1 cellular context compared by ENCODE assay signal in the genomic region with DNA sequence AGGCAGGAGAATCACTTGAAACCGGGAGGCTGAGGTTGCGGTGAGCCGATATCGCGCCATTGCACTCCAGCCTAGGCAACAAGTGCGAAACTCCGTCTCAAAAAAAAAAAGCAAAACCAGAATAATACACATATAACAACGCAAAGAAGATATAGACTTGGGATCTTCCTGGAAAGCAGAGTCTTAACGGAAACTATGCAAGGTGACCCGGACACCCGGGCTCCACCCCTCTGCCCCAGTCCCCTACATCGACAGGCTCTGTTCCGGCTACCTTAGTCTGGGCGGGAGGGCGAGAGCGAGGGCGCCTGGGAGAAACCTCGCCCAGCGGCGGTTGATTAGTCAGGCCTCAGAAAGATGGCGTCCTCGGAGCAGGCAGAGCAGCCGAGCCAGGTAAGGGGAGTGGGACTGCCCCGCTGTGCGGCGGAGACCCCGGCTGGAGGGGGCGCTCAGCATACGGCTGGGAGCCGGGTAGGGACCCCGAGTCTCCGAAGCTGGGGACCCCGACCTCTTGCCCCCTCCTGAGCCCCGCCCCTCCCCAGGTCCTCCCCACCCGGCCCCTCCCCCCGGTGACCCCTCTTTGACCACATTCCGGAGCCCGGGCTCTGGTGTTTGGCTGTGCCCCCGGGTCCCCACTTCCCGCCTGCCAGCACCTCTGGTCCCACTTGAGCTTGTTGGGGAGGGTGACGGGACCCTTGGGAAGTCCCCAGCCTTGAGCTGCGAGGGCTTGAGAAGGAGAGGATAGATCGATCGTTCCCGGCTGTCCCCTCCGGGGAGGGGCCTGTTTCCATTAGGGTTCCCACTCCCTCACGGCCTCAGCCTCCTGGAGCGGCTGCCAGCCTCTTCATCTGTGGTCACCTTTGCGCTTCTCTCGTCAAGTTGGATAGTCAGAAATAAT.
TF ChIP-seq lines count a peak whose summit lies in the region.

PEX14 (plus strand) TSS at position 338 of the 895 bp plus-strand sequence; CDS start at position 355, 17 bp downstream.

TF ChIP-seq in WTC11, 78 proteins besides CTCF, POLR2A, EP300 and RAD21 (continued from another document and continues in another):
- TF ChIP-seq, protein P1, sequence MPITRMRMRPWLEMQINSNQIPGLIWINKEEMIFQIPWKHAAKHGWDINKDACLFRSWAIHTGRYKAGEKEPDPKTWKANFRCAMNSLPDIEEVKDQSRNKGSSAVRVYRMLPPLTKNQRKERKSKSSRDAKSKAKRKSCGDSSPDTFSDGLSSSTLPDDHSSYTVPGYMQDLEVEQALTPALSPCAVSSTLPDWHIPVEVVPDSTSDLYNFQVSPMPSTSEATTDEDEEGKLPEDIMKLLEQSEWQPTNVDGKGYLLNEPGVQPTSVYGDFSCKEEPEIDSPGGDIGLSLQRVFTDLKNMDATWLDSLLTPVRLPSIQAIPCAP (CRISPR knock-in tag; IDR thresholded peaks at IDR 0.05) = no peak
- TF ChIP-seq SMAD4 (CRISPR knock-in tag; IDR thresholded peaks at IDR 0.05) = no peak
- TF ChIP-seq, protein P2, sequence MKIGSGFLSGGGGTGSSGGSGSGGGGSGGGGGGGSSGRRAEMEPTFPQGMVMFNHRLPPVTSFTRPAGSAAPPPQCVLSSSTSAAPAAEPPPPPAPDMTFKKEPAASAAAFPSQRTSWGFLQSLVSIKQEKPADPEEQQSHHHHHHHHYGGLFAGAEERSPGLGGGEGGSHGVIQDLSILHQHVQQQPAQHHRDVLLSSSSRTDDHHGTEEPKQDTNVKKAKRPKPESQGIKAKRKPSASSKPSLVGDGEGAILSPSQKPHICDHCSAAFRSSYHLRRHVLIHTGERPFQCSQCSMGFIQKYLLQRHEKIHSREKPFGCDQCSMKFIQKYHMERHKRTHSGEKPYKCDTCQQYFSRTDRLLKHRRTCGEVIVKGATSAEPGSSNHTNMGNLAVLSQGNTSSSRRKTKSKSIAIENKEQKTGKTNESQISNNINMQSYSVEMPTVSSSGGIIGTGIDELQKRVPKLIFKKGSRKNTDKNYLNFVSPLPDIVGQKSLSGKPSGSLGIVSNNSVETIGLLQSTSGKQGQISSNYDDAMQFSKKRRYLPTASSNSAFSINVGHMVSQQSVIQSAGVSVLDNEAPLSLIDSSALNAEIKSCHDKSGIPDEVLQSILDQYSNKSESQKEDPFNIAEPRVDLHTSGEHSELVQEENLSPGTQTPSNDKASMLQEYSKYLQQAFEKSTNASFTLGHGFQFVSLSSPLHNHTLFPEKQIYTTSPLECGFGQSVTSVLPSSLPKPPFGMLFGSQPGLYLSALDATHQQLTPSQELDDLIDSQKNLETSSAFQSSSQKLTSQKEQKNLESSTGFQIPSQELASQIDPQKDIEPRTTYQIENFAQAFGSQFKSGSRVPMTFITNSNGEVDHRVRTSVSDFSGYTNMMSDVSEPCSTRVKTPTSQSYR (CRISPR knock-in tag; IDR thresholded peaks at IDR 0.05) = no peak
- no peak for TF ChIP-seq OVOL2 (CRISPR knock-in tag; IDR thresholded peaks at IDR 0.05; ENCODE audit: borderline replicate concordance)
- no peak for TF ChIP-seq ZNF423 (CRISPR knock-in tag; IDR thresholded peaks at IDR 0.05)
- TF ChIP-seq ATF1 (CRISPR knock-in tag; IDR thresholded peaks at IDR 0.05) = no peak
- TF ChIP-seq ZNF396 (CRISPR knock-in tag; IDR thresholded peaks at IDR 0.05; ENCODE audit: borderline replicate concordance) = no peak
- no peak for TF ChIP-seq GRHL2 (CRISPR knock-in tag; IDR thresholded peaks at IDR 0.05; ENCODE audit: insufficient replicate concordance, severe bottlenecking)
- 0 out of 2 replicates have a peak, but pooled peaks have one; percentile 89 for TF ChIP-seq KAT7 (CRISPR knock-in tag; IDR thresholded peaks at IDR 0.05; ENCODE audit: borderline replicate concordance)
- TF ChIP-seq TEAD4 (CRISPR knock-in tag; IDR thresholded peaks at IDR 0.05) = 0 out of 2 replicates have a peak, but pooled peaks have one; percentile 18
- TF ChIP-seq HMGXB4 (CRISPR knock-in tag; IDR thresholded peaks at IDR 0.05) = no peak
- no peak for TF ChIP-seq EMX1 (CRISPR knock-in tag; IDR thresholded peaks at IDR 0.05)
- no peak for TF ChIP-seq CREB1 (CRISPR knock-in tag; IDR thresholded peaks at IDR 0.05)
- TF ChIP-seq NFATC4 (CRISPR knock-in tag; IDR thresholded peaks at IDR 0.05) = no peak
- TF ChIP-seq CDX4 (CRISPR knock-in tag; IDR thresholded peaks at IDR 0.05; ENCODE audit: borderline replicate concordance) = no peak
- TF ChIP-seq USF1 (CRISPR knock-in tag; IDR thresholded peaks at IDR 0.05) = peak; percentile 78; the same call in 1 of the 2 replicates
- TF ChIP-seq, protein P3, sequence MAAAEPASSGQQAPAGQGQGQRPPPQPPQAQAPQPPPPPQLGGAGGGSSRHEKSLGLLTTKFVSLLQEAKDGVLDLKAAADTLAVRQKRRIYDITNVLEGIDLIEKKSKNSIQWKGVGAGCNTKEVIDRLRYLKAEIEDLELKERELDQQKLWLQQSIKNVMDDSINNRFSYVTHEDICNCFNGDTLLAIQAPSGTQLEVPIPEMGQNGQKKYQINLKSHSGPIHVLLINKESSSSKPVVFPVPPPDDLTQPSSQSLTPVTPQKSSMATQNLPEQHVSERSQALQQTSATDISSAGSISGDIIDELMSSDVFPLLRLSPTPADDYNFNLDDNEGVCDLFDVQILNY (CRISPR knock-in tag; IDR thresholded peaks at IDR 0.05) = 0 out of 2 replicates have a peak, but pooled peaks have one; percentile 32
- no peak for TF ChIP-seq ZNF121 (CRISPR knock-in tag; IDR thresholded peaks at IDR 0.05)
- no peak for TF ChIP-seq TEAD1 (CRISPR knock-in tag; IDR thresholded peaks at IDR 0.05)
- no peak; the same call in 1 of the 2 replicates for TF ChIP-seq NFYB (CRISPR knock-in tag; conservative IDR thresholded peaks at IDR 0.05; ENCODE audit: low read depth)
- 0 out of 2 replicates have a peak, but pooled peaks have one; percentile 30 for TF ChIP-seq NFE2L1 (CRISPR knock-in tag; IDR thresholded peaks at IDR 0.05)
- TF ChIP-seq, protein P4, sequence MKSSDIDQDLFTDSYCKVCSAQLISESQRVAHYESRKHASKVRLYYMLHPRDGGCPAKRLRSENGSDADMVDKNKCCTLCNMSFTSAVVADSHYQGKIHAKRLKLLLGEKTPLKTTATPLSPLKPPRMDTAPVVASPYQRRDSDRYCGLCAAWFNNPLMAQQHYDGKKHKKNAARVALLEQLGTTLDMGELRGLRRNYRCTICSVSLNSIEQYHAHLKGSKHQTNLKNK (CRISPR knock-in tag; IDR thresholded peaks at IDR 0.05) = no peak
- TF ChIP-seq ATF3 (CRISPR knock-in tag; conservative IDR thresholded peaks at IDR 0.05) = no peak
- no peak for TF ChIP-seq RELA (CRISPR knock-in tag; IDR thresholded peaks at IDR 0.05; ENCODE audit: borderline replicate concordance)
- TF ChIP-seq ZNF416 (CRISPR knock-in tag; IDR thresholded peaks at IDR 0.05) = no peak
- TF ChIP-seq PREB (CRISPR knock-in tag; IDR thresholded peaks at IDR 0.05; ENCODE audit: borderline replicate concordance) = no peak
- TF ChIP-seq FOXP1 (CRISPR knock-in tag; IDR thresholded peaks at IDR 0.05; ENCODE audit: borderline replicate concordance) = 0 out of 2 replicates have a peak, but pooled peaks have one; percentile 42
- no peak for TF ChIP-seq TP53 (CRISPR knock-in tag; IDR thresholded peaks at IDR 0.05)
- no peak for TF ChIP-seq PRRX2 (CRISPR knock-in tag; IDR thresholded peaks at IDR 0.05)
- peak; percentile 89; the same call in 1 of the 2 replicates for TF ChIP-seq MYBL2 (CRISPR knock-in tag; IDR thresholded peaks at IDR 0.05)
- TF ChIP-seq, protein P5, sequence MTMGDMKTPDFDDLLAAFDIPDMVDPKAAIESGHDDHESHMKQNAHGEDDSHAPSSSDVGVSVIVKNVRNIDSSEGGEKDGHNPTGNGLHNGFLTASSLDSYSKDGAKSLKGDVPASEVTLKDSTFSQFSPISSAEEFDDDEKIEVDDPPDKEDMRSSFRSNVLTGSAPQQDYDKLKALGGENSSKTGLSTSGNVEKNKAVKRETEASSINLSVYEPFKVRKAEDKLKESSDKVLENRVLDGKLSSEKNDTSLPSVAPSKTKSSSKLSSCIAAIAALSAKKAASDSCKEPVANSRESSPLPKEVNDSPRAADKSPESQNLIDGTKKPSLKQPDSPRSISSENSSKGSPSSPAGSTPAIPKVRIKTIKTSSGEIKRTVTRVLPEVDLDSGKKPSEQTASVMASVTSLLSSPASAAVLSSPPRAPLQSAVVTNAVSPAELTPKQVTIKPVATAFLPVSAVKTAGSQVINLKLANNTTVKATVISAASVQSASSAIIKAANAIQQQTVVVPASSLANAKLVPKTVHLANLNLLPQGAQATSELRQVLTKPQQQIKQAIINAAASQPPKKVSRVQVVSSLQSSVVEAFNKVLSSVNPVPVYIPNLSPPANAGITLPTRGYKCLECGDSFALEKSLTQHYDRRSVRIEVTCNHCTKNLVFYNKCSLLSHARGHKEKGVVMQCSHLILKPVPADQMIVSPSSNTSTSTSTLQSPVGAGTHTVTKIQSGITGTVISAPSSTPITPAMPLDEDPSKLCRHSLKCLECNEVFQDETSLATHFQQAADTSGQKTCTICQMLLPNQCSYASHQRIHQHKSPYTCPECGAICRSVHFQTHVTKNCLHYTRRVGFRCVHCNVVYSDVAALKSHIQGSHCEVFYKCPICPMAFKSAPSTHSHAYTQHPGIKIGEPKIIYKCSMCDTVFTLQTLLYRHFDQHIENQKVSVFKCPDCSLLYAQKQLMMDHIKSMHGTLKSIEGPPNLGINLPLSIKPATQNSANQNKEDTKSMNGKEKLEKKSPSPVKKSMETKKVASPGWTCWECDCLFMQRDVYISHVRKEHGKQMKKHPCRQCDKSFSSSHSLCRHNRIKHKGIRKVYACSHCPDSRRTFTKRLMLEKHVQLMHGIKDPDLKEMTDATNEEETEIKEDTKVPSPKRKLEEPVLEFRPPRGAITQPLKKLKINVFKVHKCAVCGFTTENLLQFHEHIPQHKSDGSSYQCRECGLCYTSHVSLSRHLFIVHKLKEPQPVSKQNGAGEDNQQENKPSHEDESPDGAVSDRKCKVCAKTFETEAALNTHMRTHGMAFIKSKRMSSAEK (CRISPR knock-in tag; IDR thresholded peaks at IDR 0.05; ENCODE audit: borderline replicate concordance) = no peak
- no peak for TF ChIP-seq SOX15 (CRISPR knock-in tag; IDR thresholded peaks at IDR 0.05)
- peak; percentile 89 for TF ChIP-seq SP1 (CRISPR knock-in tag; conservative IDR thresholded peaks at IDR 0.05)
- no peak for TF ChIP-seq ATF6 (CRISPR knock-in tag; IDR thresholded peaks at IDR 0.05)
- TF ChIP-seq FOXK1 (CRISPR knock-in tag; IDR thresholded peaks at IDR 0.05) = peak; percentile 70
- TF ChIP-seq NR3C1 (CRISPR knock-in tag; conservative IDR thresholded peaks at IDR 0.05; ENCODE audit: low read depth) = no peak
- no peak for TF ChIP-seq ZNF263 (CRISPR knock-in tag; IDR thresholded peaks at IDR 0.05; ENCODE audit: low read depth)
- TF ChIP-seq JAZF1 (CRISPR knock-in tag; IDR thresholded peaks at IDR 0.05) = no peak
- peak; percentile 88 for TF ChIP-seq USF2 (CRISPR knock-in tag; IDR thresholded peaks at IDR 0.05)
- no peak for TF ChIP-seq CREM (CRISPR knock-in tag; IDR thresholded peaks at IDR 0.05)
- no peak for TF ChIP-seq IRF2 (CRISPR knock-in tag; IDR thresholded peaks at IDR 0.05; ENCODE audit: borderline replicate concordance, low read depth)
